Comparison of ENCODE assay signal across 15 cellular contexts in the genomic region with DNA sequence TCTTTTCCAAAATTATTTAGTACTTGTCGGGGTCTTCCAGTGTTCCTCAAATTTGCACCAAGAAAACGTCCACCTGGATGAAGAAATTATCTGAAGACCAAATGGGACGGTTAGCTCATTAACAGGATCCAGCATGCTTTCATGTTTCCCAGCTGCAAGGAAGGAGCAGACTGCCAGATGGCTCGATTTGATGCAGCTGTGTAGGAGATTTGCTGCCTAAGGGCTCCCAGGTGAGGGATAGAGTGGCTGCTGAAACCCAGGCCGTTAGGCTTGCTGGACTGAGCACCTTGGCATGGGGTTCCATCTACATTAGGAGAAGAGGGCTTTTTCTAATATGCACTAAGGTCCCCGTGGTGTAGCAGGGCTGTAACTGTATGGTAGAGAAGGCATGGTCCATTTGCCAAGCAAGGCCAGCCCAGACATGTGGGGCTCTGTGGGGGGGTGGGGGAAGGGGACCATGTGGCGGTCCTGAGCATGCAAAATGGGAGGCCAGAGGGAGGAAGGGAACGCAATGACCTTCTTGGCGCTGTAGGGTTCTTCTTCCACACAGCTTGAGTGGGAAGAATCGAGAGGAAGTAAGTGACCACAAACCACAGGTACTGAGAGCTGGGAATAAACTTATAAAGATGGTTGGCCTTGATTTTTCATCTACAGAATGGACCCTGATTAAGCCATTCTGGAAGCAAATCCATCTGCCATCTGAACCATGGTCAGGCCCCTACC.
"Had no signal": no experiment of that assay in that cellular context is flagged by ENCODE, and none has a peak within 500 bp of the region (broad histone marks: within the 10 kb centered on the region; RNA-seq: fewer than 3 reads in every experiment).

No MANE protein-coding gene starts in this region.

- DNase-seq: activated CD4-positive, alpha-beta T cell treated with anti-CD3 and anti-CD28 coated beads, Interleukin-2, amount 10 ng/mL, durations not matched to agents 24 days and 14 days; activated CD8-positive, alpha-beta memory T cell treated with anti-CD3 and anti-CD28 coated beads for 24 hours; activated naive CD4-positive, alpha-beta T cell treated with anti-CD3 and anti-CD28 coated beads, Interleukin-2, amount 10 ng/mL, durations not matched to agents 7 days and 5 days; amniotic stem cell; body of pancreas; effector memory CD4-positive, alpha-beta T cell; gastrocnemius medialis; kidney; left ventricle myocardium inferior; mesendoderm; stimulated activated CD4-positive, alpha-beta T cell treated with anti-CD3 and anti-CD28 coated beads, Interleukin-2, amount 100 ng/mL, for 24 hours; stimulated activated naive B cell treated with anti-CD40 and anti-IgM and Interleukin-4, amounts not matched to agents 10 μg/mL and 1 μg/mL and 100 μg/mL, for 72 hours had no signal

- ATAC-seq: body of pancreas; gastrocnemius medialis; sciatic nerve; stimulated activated naive B cell treated with anti-CD40 and anti-IgM and Interleukin-4, amounts not matched to agents 10 μg/mL and 1 μg/mL and 100 μg/mL, for 72 hours; WTC11 had no signal

- H3K27me3 ChIP-seq: body of pancreas, gastrocnemius medialis, tibial nerve had no signal

- FAIRE-seq: kidney had no signal

- H3K4me3 ChIP-seq: body of pancreas, gastrocnemius medialis, left ventricle myocardium inferior, tibial nerve had no signal

- H3K4me1 ChIP-seq: body of pancreas, gastrocnemius medialis, left ventricle myocardium inferior, tibial nerve had no signal

- H3K9me3 ChIP-seq: body of pancreas, gastrocnemius medialis, left ventricle myocardium inferior, tibial nerve had no signal

- H3K36me3 ChIP-seq: gastrocnemius medialis, left ventricle myocardium inferior, tibial nerve had no signal

- H3K27ac ChIP-seq: body of pancreas, gastrocnemius medialis, left ventricle myocardium inferior, tibial nerve had no signal
